In genomic region chr7:17843041-17843440, GRCh38 we compare ENCODE assay signal across 1 cellular context.
TF ChIP-seq lines count a peak whose summit lies in the region.

No MANE protein-coding gene starts in this region.

TF ChIP-seq in IMR-90, 13 proteins besides CTCF, POLR2A, EP300 and RAD21 (continued from another document):
- TF ChIP-seq ELK1 (IDR thresholded peaks at IDR 0.05; ENCODE audit: borderline replicate concordance, low read depth, low read length) (no peak), FOS (IDR thresholded peaks at IDR 0.05; ENCODE audit: low read depth, low read length) (no peak), CEBPB (IDR thresholded peaks at IDR 0.05; ENCODE audit: low read depth, low read length) (no peak), NFE2L2 (IDR thresholded peaks at IDR 0.05; ENCODE audit: low read depth, low read length) (no peak), MXI1 (IDR thresholded peaks at IDR 0.05; ENCODE audit: borderline replicate concordance, low read depth, low read length) (no peak), RCOR1 (IDR thresholded peaks at IDR 0.05; ENCODE audit: insufficient replicate concordance, low read length) (no peak), MAZ (IDR thresholded peaks at IDR 0.05; ENCODE audit: borderline replicate concordance, low read depth, low read length) (no peak), CHD1 (IDR thresholded peaks at IDR 0.05; ENCODE audit: low read depth, low read length) (no peak), RFX5 (IDR thresholded peaks at IDR 0.05; ENCODE audit: low read depth, low read length) (no peak)
TF ChIP-seq in IMR-90: peak in this region for 0.
